1 cellular context compared by ENCODE assay signal in genomic region chr11:64304316-64305072, GRCh38.
TF ChIP-seq lines count a peak whose summit lies in the region.

No MANE protein-coding gene starts in this region.

TF ChIP-seq in HepG2, 621 proteins besides CTCF, POLR2A, EP300 and RAD21 (continued from another document and continues in another):
- TF ChIP-seq, protein P1, sequence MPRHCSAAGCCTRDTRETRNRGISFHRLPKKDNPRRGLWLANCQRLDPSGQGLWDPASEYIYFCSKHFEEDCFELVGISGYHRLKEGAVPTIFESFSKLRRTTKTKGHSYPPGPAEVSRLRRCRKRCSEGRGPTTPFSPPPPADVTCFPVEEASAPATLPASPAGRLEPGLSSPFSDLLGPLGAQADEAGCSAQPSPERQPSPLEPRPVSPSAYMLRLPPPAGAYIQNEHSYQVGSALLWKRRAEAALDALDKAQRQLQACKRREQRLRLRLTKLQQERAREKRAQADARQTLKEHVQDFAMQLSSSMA (CRISPR knock-in tag; IDR thresholded peaks at IDR 0.05): 0 out of 2 replicates have a peak, but pooled peaks have one; percentile 10
- TF ChIP-seq TEF (CRISPR knock-in tag; IDR thresholded peaks at IDR 0.05): no peak
- TF ChIP-seq ZSCAN12 (CRISPR knock-in tag; IDR thresholded peaks at IDR 0.05): 0 out of 2 replicates have a peak, but pooled peaks have one; percentile 40
- TF ChIP-seq ZNF563 (CRISPR knock-in tag; IDR thresholded peaks at IDR 0.05): no peak; the same call in 1 of the 2 replicates
- TF ChIP-seq, protein P2, sequence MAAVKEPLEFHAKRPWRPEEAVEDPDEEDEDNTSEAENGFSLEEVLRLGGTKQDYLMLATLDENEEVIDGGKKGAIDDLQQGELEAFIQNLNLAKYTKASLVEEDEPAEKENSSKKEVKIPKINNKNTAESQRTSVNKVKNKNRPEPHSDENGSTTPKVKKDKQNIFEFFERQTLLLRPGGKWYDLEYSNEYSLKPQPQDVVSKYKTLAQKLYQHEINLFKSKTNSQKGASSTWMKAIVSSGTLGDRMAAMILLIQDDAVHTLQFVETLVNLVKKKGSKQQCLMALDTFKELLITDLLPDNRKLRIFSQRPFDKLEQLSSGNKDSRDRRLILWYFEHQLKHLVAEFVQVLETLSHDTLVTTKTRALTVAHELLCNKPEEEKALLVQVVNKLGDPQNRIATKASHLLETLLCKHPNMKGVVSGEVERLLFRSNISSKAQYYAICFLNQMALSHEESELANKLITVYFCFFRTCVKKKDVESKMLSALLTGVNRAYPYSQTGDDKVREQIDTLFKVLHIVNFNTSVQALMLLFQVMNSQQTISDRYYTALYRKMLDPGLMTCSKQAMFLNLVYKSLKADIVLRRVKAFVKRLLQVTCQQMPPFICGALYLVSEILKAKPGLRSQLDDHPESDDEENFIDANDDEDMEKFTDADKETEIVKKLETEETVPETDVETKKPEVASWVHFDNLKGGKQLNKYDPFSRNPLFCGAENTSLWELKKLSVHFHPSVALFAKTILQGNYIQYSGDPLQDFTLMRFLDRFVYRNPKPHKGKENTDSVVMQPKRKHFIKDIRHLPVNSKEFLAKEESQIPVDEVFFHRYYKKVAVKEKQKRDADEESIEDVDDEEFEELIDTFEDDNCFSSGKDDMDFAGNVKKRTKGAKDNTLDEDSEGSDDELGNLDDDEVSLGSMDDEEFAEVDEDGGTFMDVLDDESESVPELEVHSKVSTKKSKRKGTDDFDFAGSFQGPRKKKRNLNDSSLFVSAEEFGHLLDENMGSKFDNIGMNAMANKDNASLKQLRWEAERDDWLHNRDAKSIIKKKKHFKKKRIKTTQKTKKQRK (IDR thresholded peaks at IDR 0.05; ENCODE audit: low read length): no peak
- no peak for TF ChIP-seq RFX3 (CRISPR knock-in tag; IDR thresholded peaks at IDR 0.05)
- TF ChIP-seq MYPOP (CRISPR knock-in tag; IDR thresholded peaks at IDR 0.05): no peak
- TF ChIP-seq, protein P3, sequence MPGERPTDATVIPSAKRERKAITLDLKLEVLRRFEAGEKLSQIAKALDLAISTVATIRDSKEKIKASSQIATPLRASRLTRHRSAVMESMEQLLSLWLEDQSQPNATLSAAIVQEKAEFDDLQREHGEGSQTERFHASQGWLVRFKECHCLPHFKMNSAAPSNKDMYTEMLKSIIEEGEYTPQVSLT (CRISPR knock-in tag; IDR thresholded peaks at IDR 0.05; ENCODE audit: borderline replicate concordance, low read depth): no peak
- TF ChIP-seq, protein P4, sequence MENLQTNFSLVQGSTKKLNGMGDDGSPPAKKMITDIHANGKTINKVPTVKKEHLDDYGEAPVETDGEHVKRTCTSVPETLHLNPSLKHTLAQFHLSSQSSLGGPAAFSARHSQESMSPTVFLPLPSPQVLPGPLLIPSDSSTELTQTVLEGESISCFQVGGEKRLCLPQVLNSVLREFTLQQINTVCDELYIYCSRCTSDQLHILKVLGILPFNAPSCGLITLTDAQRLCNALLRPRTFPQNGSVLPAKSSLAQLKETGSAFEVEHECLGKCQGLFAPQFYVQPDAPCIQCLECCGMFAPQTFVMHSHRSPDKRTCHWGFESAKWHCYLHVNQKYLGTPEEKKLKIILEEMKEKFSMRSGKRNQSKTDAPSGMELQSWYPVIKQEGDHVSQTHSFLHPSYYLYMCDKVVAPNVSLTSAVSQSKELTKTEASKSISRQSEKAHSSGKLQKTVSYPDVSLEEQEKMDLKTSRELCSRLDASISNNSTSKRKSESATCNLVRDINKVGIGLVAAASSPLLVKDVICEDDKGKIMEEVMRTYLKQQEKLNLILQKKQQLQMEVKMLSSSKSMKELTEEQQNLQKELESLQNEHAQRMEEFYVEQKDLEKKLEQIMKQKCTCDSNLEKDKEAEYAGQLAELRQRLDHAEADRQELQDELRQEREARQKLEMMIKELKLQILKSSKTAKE (CRISPR knock-in tag; IDR thresholded peaks at IDR 0.05; ENCODE audit: borderline replicate concordance): no peak
- TF ChIP-seq HES4 (CRISPR knock-in tag; IDR thresholded peaks at IDR 0.05; ENCODE audit: borderline replicate concordance): no peak
- TF ChIP-seq MEIS1 (CRISPR knock-in tag; IDR thresholded peaks at IDR 0.05; ENCODE audit: borderline replicate concordance): no peak
- no peak for TF ChIP-seq AKNA (CRISPR knock-in tag; IDR thresholded peaks at IDR 0.05; ENCODE audit: borderline replicate concordance)
- TF ChIP-seq ZNF781 (CRISPR knock-in tag; IDR thresholded peaks at IDR 0.05; ENCODE audit: borderline replicate concordance, not compliant biosample characterization): peak; percentile 47
- TF ChIP-seq, protein P5, sequence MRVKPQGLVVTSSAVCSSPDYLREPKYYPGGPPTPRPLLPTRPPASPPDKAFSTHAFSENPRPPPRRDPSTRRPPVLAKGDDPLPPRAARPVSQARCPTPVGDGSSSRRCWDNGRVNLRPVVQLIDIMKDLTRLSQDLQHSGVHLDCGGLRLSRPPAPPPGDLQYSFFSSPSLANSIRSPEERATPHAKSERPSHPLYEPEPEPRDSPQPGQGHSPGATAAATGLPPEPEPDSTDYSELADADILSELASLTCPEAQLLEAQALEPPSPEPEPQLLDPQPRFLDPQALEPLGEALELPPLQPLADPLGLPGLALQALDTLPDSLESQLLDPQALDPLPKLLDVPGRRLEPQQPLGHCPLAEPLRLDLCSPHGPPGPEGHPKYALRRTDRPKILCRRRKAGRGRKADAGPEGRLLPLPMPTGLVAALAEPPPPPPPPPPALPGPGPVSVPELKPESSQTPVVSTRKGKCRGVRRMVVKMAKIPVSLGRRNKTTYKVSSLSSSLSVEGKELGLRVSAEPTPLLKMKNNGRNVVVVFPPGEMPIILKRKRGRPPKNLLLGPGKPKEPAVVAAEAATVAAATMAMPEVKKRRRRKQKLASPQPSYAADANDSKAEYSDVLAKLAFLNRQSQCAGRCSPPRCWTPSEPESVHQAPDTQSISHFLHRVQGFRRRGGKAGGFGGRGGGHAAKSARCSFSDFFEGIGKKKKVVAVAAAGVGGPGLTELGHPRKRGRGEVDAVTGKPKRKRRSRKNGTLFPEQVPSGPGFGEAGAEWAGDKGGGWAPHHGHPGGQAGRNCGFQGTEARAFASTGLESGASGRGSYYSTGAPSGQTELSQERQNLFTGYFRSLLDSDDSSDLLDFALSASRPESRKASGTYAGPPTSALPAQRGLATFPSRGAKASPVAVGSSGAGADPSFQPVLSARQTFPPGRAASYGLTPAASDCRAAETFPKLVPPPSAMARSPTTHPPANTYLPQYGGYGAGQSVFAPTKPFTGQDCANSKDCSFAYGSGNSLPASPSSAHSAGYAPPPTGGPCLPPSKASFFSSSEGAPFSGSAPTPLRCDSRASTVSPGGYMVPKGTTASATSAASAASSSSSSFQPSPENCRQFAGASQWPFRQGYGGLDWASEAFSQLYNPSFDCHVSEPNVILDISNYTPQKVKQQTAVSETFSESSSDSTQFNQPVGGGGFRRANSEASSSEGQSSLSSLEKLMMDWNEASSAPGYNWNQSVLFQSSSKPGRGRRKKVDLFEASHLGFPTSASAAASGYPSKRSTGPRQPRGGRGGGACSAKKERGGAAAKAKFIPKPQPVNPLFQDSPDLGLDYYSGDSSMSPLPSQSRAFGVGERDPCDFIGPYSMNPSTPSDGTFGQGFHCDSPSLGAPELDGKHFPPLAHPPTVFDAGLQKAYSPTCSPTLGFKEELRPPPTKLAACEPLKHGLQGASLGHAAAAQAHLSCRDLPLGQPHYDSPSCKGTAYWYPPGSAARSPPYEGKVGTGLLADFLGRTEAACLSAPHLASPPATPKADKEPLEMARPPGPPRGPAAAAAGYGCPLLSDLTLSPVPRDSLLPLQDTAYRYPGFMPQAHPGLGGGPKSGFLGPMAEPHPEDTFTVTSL (CRISPR knock-in tag; IDR thresholded peaks at IDR 0.05; ENCODE audit: borderline replicate concordance): no peak
- TF ChIP-seq ZNF24 (IDR thresholded peaks at IDR 0.05): peak; percentile 40; the same call in 1 of the 2 replicates
- no peak for TF ChIP-seq SIX4 (CRISPR knock-in tag; IDR thresholded peaks at IDR 0.05)
- TF ChIP-seq ZNF747 (CRISPR knock-in tag; IDR thresholded peaks at IDR 0.05; ENCODE audit: borderline replicate concordance): no peak
- TF ChIP-seq ZEB1 (IDR thresholded peaks at IDR 0.05; ENCODE audit: insufficient replicate concordance, low read depth): no peak
- no peak for TF ChIP-seq FOXK1 (CRISPR knock-in tag; IDR thresholded peaks at IDR 0.05; ENCODE audit: borderline replicate concordance, low read depth)
- TF ChIP-seq, protein P6, sequence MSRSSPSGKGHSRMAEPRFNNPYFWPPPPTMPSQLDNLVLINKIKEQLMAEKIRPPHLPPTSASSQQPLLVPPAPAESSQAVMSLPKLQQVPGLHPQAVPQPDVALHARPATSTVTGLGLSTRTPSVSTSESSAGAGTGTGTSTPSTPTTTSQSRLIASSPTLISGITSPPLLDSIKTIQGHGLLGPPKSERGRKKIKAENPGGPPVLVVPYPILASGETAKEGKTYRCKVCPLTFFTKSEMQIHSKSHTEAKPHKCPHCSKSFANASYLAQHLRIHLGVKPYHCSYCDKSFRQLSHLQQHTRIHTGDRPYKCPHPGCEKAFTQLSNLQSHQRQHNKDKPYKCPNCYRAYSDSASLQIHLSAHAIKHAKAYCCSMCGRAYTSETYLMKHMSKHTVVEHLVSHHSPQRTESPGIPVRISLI (CRISPR knock-in tag; IDR thresholded peaks at IDR 0.05; ENCODE audit: borderline replicate concordance): no peak
- TF ChIP-seq CCAR2 (optimal IDR thresholded peaks at IDR 0.05; ENCODE audit: low read depth, low read length): peak; percentile 46
- TF ChIP-seq MAFF (IDR thresholded peaks at IDR 0.05; ENCODE audit: low read depth, low read length): no peak
- no peak for TF ChIP-seq MLLT10 (CRISPR knock-in tag; IDR thresholded peaks at IDR 0.05)
- no peak for TF ChIP-seq NFYB (CRISPR knock-in tag; IDR thresholded peaks at IDR 0.05)
- no peak for TF ChIP-seq ZNF761 (CRISPR knock-in tag; conservative IDR thresholded peaks at IDR 0.05)
- no peak for TF ChIP-seq TBP (CRISPR knock-in tag; IDR thresholded peaks at IDR 0.05)
- TF ChIP-seq KDM6A (CRISPR knock-in tag; IDR thresholded peaks at IDR 0.05; ENCODE audit: low read depth): no peak
- TF ChIP-seq, protein P7, sequence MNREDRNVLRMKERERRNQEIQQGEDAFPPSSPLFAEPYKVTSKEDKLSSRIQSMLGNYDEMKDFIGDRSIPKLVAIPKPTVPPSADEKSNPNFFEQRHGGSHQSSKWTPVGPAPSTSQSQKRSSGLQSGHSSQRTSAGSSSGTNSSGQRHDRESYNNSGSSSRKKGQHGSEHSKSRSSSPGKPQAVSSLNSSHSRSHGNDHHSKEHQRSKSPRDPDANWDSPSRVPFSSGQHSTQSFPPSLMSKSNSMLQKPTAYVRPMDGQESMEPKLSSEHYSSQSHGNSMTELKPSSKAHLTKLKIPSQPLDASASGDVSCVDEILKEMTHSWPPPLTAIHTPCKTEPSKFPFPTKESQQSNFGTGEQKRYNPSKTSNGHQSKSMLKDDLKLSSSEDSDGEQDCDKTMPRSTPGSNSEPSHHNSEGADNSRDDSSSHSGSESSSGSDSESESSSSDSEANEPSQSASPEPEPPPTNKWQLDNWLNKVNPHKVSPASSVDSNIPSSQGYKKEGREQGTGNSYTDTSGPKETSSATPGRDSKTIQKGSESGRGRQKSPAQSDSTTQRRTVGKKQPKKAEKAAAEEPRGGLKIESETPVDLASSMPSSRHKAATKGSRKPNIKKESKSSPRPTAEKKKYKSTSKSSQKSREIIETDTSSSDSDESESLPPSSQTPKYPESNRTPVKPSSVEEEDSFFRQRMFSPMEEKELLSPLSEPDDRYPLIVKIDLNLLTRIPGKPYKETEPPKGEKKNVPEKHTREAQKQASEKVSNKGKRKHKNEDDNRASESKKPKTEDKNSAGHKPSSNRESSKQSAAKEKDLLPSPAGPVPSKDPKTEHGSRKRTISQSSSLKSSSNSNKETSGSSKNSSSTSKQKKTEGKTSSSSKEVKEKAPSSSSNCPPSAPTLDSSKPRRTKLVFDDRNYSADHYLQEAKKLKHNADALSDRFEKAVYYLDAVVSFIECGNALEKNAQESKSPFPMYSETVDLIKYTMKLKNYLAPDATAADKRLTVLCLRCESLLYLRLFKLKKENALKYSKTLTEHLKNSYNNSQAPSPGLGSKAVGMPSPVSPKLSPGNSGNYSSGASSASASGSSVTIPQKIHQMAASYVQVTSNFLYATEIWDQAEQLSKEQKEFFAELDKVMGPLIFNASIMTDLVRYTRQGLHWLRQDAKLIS (CRISPR knock-in tag; IDR thresholded peaks at IDR 0.05): no peak
- no peak for TF ChIP-seq TBL1XR1 (IDR thresholded peaks at IDR 0.05; ENCODE audit: borderline replicate concordance, low read length, partially characterized antibody)
- TF ChIP-seq ZMYM2 (CRISPR knock-in tag; IDR thresholded peaks at IDR 0.05): peak; percentile 47; the same call in 1 of the 2 replicates
